1 cellular context compared by ENCODE assay signal in genomic region chr10:92590623-92591549, GRCh38.
A peak's percentile ranks its signal among the peaks of the same experiment; 100 is the strongest.
TF ChIP-seq lines count a peak whose summit lies in the region.

No MANE protein-coding gene starts in this region.

TF ChIP-seq in HepG2, 621 proteins besides CTCF, POLR2A, EP300 and RAD21 (continued from another document):
- TF ChIP-seq FOXP4 (CRISPR knock-in tag; IDR thresholded peaks at IDR 0.05) (peak; percentile 51), WIZ (CRISPR knock-in tag; IDR thresholded peaks at IDR 0.05) (peak; percentile 22; the same call in 1 of the 2 replicates), GATAD2A (CRISPR knock-in tag; IDR thresholded peaks at IDR 0.05) (peak; percentile 37; the same call in 1 of the 2 replicates), ZNF598 (CRISPR knock-in tag; IDR thresholded peaks at IDR 0.05; ENCODE audit: borderline replicate concordance) (no peak), SOX6 (IDR thresholded peaks at IDR 0.05) (no peak), SOX6 (CRISPR knock-in tag; IDR thresholded peaks at IDR 0.05) (0 out of 2 replicates have a peak, but pooled peaks have one; percentile 22), ZNF562 (CRISPR knock-in tag; IDR thresholded peaks at IDR 0.05; ENCODE audit: borderline replicate concordance) (no peak), ELF4 (CRISPR knock-in tag; IDR thresholded peaks at IDR 0.05; ENCODE audit: borderline replicate concordance) (0 out of 2 replicates have a peak, but pooled peaks have one; percentile 55), ZNF317 (CRISPR knock-in tag; IDR thresholded peaks at IDR 0.05) (peak; percentile 30; the same call in 1 of the 2 replicates), GLI4 (CRISPR knock-in tag; IDR thresholded peaks at IDR 0.05; ENCODE audit: borderline replicate concordance) (0 out of 2 replicates have a peak, but pooled peaks have one; percentile 46), ZSCAN5A (CRISPR knock-in tag; IDR thresholded peaks at IDR 0.05; ENCODE audit: borderline replicate concordance) (0 out of 2 replicates have a peak, but pooled peaks have one; percentile 11), TFAP4 (IDR thresholded peaks at IDR 0.05; ENCODE audit: borderline replicate concordance, low read depth) (peak; percentile 53; the same call in 1 of the 2 replicates), ZNF678 (CRISPR knock-in tag; IDR thresholded peaks at IDR 0.05) (no peak), SPEN (CRISPR knock-in tag; IDR thresholded peaks at IDR 0.05; ENCODE audit: low read depth) (0 out of 2 replicates have a peak, but pooled peaks have one; percentile 19), SNAPC4 (CRISPR knock-in tag; IDR thresholded peaks at IDR 0.05) (peak; percentile 61; the same call in 1 of the 2 replicates), ATF2 (CRISPR knock-in tag; IDR thresholded peaks at IDR 0.05) (no peak), PITX1 (CRISPR knock-in tag; IDR thresholded peaks at IDR 0.05) (peak; percentile 94), SMC3 (IDR thresholded peaks at IDR 0.05; ENCODE audit: low read length) (peak; percentile 30; the same call in 1 of the 2 replicates), USF2 (IDR thresholded peaks at IDR 0.05; ENCODE audit: low read depth, low read length) (no peak), USF2 (CRISPR knock-in tag; IDR thresholded peaks at IDR 0.05; ENCODE audit: borderline replicate concordance) (0 out of 2 replicates have a peak, but pooled peaks have one; percentile 8), DNMT3B (CRISPR knock-in tag; conservative IDR thresholded peaks at IDR 0.05) (0 out of 2 replicates have a peak, but pooled peaks have one; percentile 34), ZNF280D (CRISPR knock-in tag; IDR thresholded peaks at IDR 0.05) (no peak), RXRB (CRISPR knock-in tag; IDR thresholded peaks at IDR 0.05; ENCODE audit: borderline replicate concordance) (0 out of 2 replicates have a peak, but pooled peaks have one; percentile 20), ZSCAN31 (CRISPR knock-in tag; IDR thresholded peaks at IDR 0.05; ENCODE audit: low read depth) (peak; percentile 61; the same call in 1 of the 2 replicates), HMGXB4 (CRISPR knock-in tag; IDR thresholded peaks at IDR 0.05; ENCODE audit: borderline replicate concordance in 1 of 2, low read depth in 1 of 2) (peak in 1 of 2 experiments; percentile 29; a peak in 1 of 4 replicates), SALL1 (CRISPR knock-in tag; IDR thresholded peaks at IDR 0.05) (peak; percentile 27; the same call in 1 of the 2 replicates), STAG1 (CRISPR knock-in tag; IDR thresholded peaks at IDR 0.05) (peak; percentile 42), NFE2L2 (IDR thresholded peaks at IDR 0.05; ENCODE audit: low read length) (no peak), HNRNPK (IDR thresholded peaks at IDR 0.05; ENCODE audit: low read depth, low read length, poor library complexity, severe bottlenecking) (peak; percentile 36), ZNF510 (CRISPR knock-in tag; IDR thresholded peaks at IDR 0.05; ENCODE audit: low read depth) (0 out of 2 replicates have a peak, but pooled peaks have one; percentile 18), TGIF2 (CRISPR knock-in tag; IDR thresholded peaks at IDR 0.05) (0 out of 2 replicates have a peak, but pooled peaks have one; percentile 46), PATZ1 (CRISPR knock-in tag; IDR thresholded peaks at IDR 0.05) (peak; percentile 96), ZNF816 (CRISPR knock-in tag; IDR thresholded peaks at IDR 0.05; ENCODE audit: borderline replicate concordance) (0 out of 2 replicates have a peak, but pooled peaks have one; percentile 15), ZNF674 (CRISPR knock-in tag; IDR thresholded peaks at IDR 0.05; ENCODE audit: low read depth) (0 out of 2 replicates have a peak, but pooled peaks have one; percentile 24)
